1 cellular context compared by ENCODE assay signal in the genomic region with DNA sequence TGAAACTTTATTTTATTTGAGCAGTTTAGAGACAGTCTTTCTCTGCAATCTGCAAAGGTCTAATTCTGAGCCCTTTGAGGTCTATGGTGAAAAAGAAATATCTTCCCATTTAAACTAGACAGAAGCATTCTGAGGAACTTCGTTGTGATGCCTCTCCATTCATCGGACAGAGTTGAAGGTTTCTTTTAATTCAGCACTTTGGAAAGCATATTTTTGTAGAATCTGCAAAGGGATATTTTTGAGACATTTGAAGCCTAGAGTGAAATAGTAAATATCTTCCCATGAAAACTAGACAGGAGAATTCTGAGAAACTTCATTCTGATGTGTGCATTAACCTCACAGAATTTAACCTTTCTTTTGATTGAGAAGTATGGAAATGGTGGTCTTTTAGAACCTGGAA.
A peak's percentile ranks its signal among the peaks of the same experiment; 100 is the strongest.
TF ChIP-seq lines count a peak whose summit lies in the region.

No MANE protein-coding gene starts in this region.

TF ChIP-seq in GM12878, 131 proteins besides CTCF, POLR2A, EP300 and RAD21:
- TF ChIP-seq CBX3 (IDR thresholded peaks at IDR 0.05; ENCODE audit: borderline replicate concordance, low read depth) = 0 out of 2 replicates have a peak, but pooled peaks have one; percentile 89
TF ChIP-seq in GM12878: peak in this region for 1; not testable (repeated sequence) for 130.
